ENCODE assay signal across 15 cellular contexts in the genomic region with DNA sequence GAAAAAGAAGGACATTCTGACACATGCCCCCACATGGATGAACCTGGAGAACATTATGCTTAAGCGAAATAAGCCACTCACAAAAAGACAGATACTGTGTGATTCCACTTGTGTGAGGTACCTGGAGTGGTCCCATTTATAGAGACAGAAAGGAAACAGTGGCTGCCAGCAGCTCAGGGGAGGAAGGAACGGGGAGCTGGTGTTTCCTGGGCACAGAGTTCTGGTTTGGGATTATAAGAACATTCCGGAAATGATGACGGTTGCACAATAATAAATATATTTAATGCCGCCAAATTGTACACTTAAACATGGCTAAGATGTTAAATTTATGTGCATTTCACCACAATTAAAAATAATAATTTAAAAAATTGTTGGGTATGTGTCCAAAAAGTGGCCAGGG. TPM values are rescaled to one million over a fixed set of nuclear protein-coding genes. Genes with fewer than 3 reads are reported as not detected.
DNase-seq lines count a peak whose midpoint lies in the region; ATAC-seq lines count a peak whose summit lies in the region.
"Had no signal": no experiment of that assay in that cellular context is flagged by ENCODE, and none has a peak within 500 bp of the region (broad histone marks: within the 10 kb centered on the region; RNA-seq: fewer than 3 reads in every experiment).

No MANE protein-coding gene starts in this region.

- DNase-seq in SK-N-MC (ENCODE audit: low read depth, low spot score) (peak; percentile 16), dermis microvascular lymphatic vessel endothelial cell (ENCODE audit: low read depth in 2 of 2) (peak; percentile 88 to 91), lung microvascular endothelial cell (ENCODE audit: low read depth in 2 of 2) (peak; percentile 71 to 92), sciatic nerve (ENCODE audit: low spot score) (peak; percentile 13), NCI-H1436 (lab: John Stamatoyannopoulos, UW) (no peak), DMS 273 treated with DMSO at 0.1 percent for 48 hours (lab: John Stamatoyannopoulos, UW) (no peak)
- DNase-seq: 8988T; AML-193; Caco-2; CD8-positive, alpha-beta memory T cell; H9; IMR-90 had no signal

- no peak overlapping the region for H3K27ac ChIP-seq in SK-N-MC
- H3K27ac ChIP-seq: BLaER1 had no signal

- ATAC-seq in sciatic nerve (no peak), HG03039 (IDR thresholded peaks at IDR 0.05; ENCODE audit: unreplicated experiment) (no peak)
- ATAC-seq: GM23338 had no signal

- H3K4me3 ChIP-seq in SK-N-MC = no peak overlapping the region
- H3K4me3 ChIP-seq: BLaER1 had no signal

- H3K9me3 ChIP-seq in SK-N-MC (ENCODE audit: low read depth, low read length) = no peaks in the 10 kb centered on the region
- H3K9me3 ChIP-seq: BLaER1, Caco-2 had no signal

- H3K9ac ChIP-seq in SK-N-MC (ENCODE audit: insufficient read length) = no peak overlapping the region
- H3K9ac ChIP-seq: BLaER1 had no signal

- intact Hi-C loops in sciatic nerve (cut with DNase I) = no loop called here

- no peaks in the 10 kb centered on the region for H3K36me3 ChIP-seq in SK-N-MC (ENCODE audit: insufficient read depth, low read length)
- H3K36me3 ChIP-seq: BLaER1 had no signal

RNA-seq across cellular contexts. Expression of gene SERP2, which starts 33.0 kb away (rescaled TPM):
- total RNA-seq in dermis microvascular lymphatic vessel endothelial cell (1.8 and 2.1 TPM in 2 replicates), lung microvascular endothelial cell (1.5 and 3.6 TPM in 2 replicates), sciatic nerve (9.6 TPM)
- total RNA-seq: Caco-2 had no signal

Comparison
In these comparisons a context has a peak if more than half of its experiments do, and no peak if none do; other contexts are left out.
1. DNase-seq: peak in SK-N-MC (single experiment), dermis microvascular lymphatic vessel endothelial cell (2 of 2), lung microvascular endothelial cell (2 of 2) and sciatic nerve (single experiment); none in NCI-H1436 (single experiment) and DMS 273 treated with DMSO at 0.1 percent for 48 hours (single experiment).